12 cellular contexts compared by ENCODE assay signal in genomic region chr5:60701317-60701988, GRCh38. TPM values are rescaled to one million over a fixed set of nuclear protein-coding genes. Genes with fewer than 3 reads are reported as not detected.
A peak's percentile ranks its signal among the peaks of the same experiment; 100 is the strongest.
DNase-seq lines count a peak whose midpoint lies in the region; ATAC-seq, FAIRE-seq and TF ChIP-seq lines count a peak whose summit lies in the region.
"Had no signal": no experiment of that assay in that cellular context is flagged by ENCODE, and none has a peak within 500 bp of the region (broad histone marks: within the 10 kb centered on the region; RNA-seq: fewer than 3 reads in every experiment).

No MANE protein-coding gene starts in this region.

- H3K9me3 ChIP-seq in hepatocyte (ENCODE audit: low read depth) (no peaks in the 10 kb centered on the region), small intestine (ENCODE audit: control insufficient read depth, low read depth) (no peaks in the 10 kb centered on the region)
- H3K9me3 ChIP-seq: psoas muscle had no signal

- H3K36me3 ChIP-seq in hepatocyte (replicated peaks; ENCODE audit: insufficient read depth, low read depth) (no peaks in the 10 kb centered on the region), small intestine (ENCODE audit: control insufficient read depth in 2 of 2, insufficient read depth in 2 of 2, low read length in 2 of 2) (no peaks in the 10 kb centered on the region)

- H3K4me1 ChIP-seq in hepatocyte (ENCODE audit: insufficient read depth): peaks cover 4% of the 10 kb centered on the region
- H3K4me1 ChIP-seq in small intestine (ENCODE audit: control insufficient read depth in 2 of 2, insufficient read depth in 1 of 2, low read depth in 1 of 2, low read length in 1 of 2): no peaks in the 10 kb centered on the region

- H3K4me1 Mint-ChIP-seq in activated naive CD4-positive, alpha-beta T cell treated with anti-CD3 and anti-CD28 coated beads, Interleukin-2, amount 10 ng/mL, durations not matched to agents 7 days and 5 days: peaks cover 39% of the 10 kb centered on the region

- peak overlapping the region; percentile 79 for H3K4me2 ChIP-seq in hepatocyte

- peak overlapping the region; percentile 32 for H3K4me3 Mint-ChIP-seq in activated naive CD4-positive, alpha-beta T cell treated with anti-CD3 and anti-CD28 coated beads, Interleukin-2, amount 10 ng/mL, durations not matched to agents 7 days and 5 days

- DNase-seq in activated naive CD4-positive, alpha-beta T cell treated with anti-CD3 and anti-CD28 coated beads, Interleukin-2, amount 10 ng/mL, durations not matched to agents 7 days and 5 days: no peak
- DNase-seq in activated naive CD4-positive, alpha-beta T cell treated with Interleukin-2 at 50 U/mL for 16 hours: no peak
- peak; percentile 30 for DNase-seq in OCI-M1 (lab: John Stamatoyannopoulos, UW)
- no peak for DNase-seq in hepatocyte (ENCODE audit: low spot score)
- DNase-seq in small intestine: peak; percentile 28
- DNase-seq in effector CD8-positive, alpha-beta T cell (lab: John Stamatoyannopoulos, UW): no peak
- DNase-seq: activated T-cell treated with anti-CD3 and anti-CD28 coated beads, Interleukin-2, amount 50 U/mL, for 24 hours; GOT3; psoas muscle had no signal

- ATAC-seq in GM19397 (IDR thresholded peaks at IDR 0.05; ENCODE audit: unreplicated experiment) (no peak), HG02938 (IDR thresholded peaks at IDR 0.05; ENCODE audit: unreplicated experiment) (no peak)
- ATAC-seq: WTC11 had no signal

- no peak for TF ChIP-seq CTCF in hepatocyte (IDR thresholded peaks at IDR 0.05; ENCODE audit: poor library complexity)

- WGBS in hepatocyte (ENCODE audit: low lambda C conversion rate, missing lambda C conversion rate): 76% methylated on average over 8 of the region's 8 CpGs
- WGBS in small intestine, 3 donors: 28 to 54% (median 38%) methylated on average over 8 of the region's 8 CpGs

- CTCF ChIA-PET in activated naive CD4-positive, alpha-beta T cell treated with anti-CD3 and anti-CD28 coated beads, Interleukin-2, amount 10 ng/mL, durations not matched to agents 7 days and 5 days (lab: Charles Lee): interaction anchor here (0.6 to 1.0 kb wide), 3 partner anchors 9 to 408 kb away, joined by 3 read pairs; no protein-coding TSS in a partner anchor

- H3K27ac Mint-ChIP-seq in activated naive CD4-positive, alpha-beta T cell treated with anti-CD3 and anti-CD28 coated beads, Interleukin-2, amount 10 ng/mL, durations not matched to agents 7 days and 5 days: no peak overlapping the region

- H3K27ac ChIP-seq in hepatocyte (peak overlapping the region; percentile 51), small intestine (ENCODE audit: low read depth in 1 of 2, low read length in 1 of 2) (no peak overlapping the region)
- H3K27ac ChIP-seq: psoas muscle had no signal

- H3K4me3 ChIP-seq in hepatocyte (no peak overlapping the region), small intestine (ENCODE audit: low read depth in 1 of 2, low read length in 2 of 2) (no peak overlapping the region)

- no peaks in the 10 kb centered on the region for H3K9me3 Mint-ChIP-seq in activated naive CD4-positive, alpha-beta T cell treated with anti-CD3 and anti-CD28 coated beads, Interleukin-2, amount 10 ng/mL, durations not matched to agents 7 days and 5 days
- H3K9me3 Mint-ChIP-seq: activated T-cell treated with anti-CD3 and anti-CD28 coated beads, Interleukin-2, amount 50 U/mL, for 24 hours; WTC11 had no signal

- peaks cover 23% of the 10 kb centered on the region for H3K27me3 Mint-ChIP-seq in activated naive CD4-positive, alpha-beta T cell treated with anti-CD3 and anti-CD28 coated beads, Interleukin-2, amount 10 ng/mL, durations not matched to agents 7 days and 5 days

- H4K20me1 ChIP-seq in hepatocyte (ENCODE audit: insufficient read depth, poor library complexity, severe bottlenecking): no peaks in the 10 kb centered on the region

- no peak overlapping the region for H2AFZ ChIP-seq in hepatocyte

- H3K9me2 ChIP-seq in hepatocyte (replicated peaks; ENCODE audit: insufficient read depth): no peaks in the 10 kb centered on the region

- peaks cover 17% of the 10 kb centered on the region for H3K36me3 Mint-ChIP-seq in activated naive CD4-positive, alpha-beta T cell treated with anti-CD3 and anti-CD28 coated beads, Interleukin-2, amount 10 ng/mL, durations not matched to agents 7 days and 5 days

- FAIRE-seq in small intestine (lab: Jason Lieb, UNC): no peak

- H3K27me3 ChIP-seq in hepatocyte (no peaks in the 10 kb centered on the region), small intestine (ENCODE audit: control insufficient read depth in 2 of 2, insufficient read depth in 2 of 2, low read length in 2 of 2) (no peaks in the 10 kb centered on the region)

- H3K79me2 ChIP-seq in hepatocyte: peaks cover 25% of the 10 kb centered on the region

RNA-seq across cellular contexts. Expression of gene DEPDC1B, which starts 1.5 kb away (rescaled TPM):
- total RNA-seq in hepatocyte: 27.5 and 37.3 TPM in 2 replicates
- polyA plus RNA-seq in hepatocyte (9.0 and 10.7 TPM in 2 replicates), small intestine (10 to 100 TPM in 1 of 3 donors, 1 to 10 TPM in 2; 2.4 to 19.2 (median 9.4) TPM)

Comparison
In these comparisons a context has a peak if more than half of its experiments do, and no peak if none do; other contexts are left out.
1. DNase-seq: peak in OCI-M1 (single experiment) and small intestine (single experiment); none in activated naive CD4-positive, alpha-beta T cell treated with anti-CD3 and anti-CD28 coated beads, Interleukin-2, amount 10 ng/mL, durations not matched to agents 7 days and 5 days (single experiment), activated naive CD4-positive, alpha-beta T cell treated with Interleukin-2 at 50 U/mL for 16 hours (single experiment), hepatocyte (single experiment) and effector CD8-positive, alpha-beta T cell (single experiment).